Comparison of ENCODE assay signal across 8 cellular contexts in the genomic region with DNA sequence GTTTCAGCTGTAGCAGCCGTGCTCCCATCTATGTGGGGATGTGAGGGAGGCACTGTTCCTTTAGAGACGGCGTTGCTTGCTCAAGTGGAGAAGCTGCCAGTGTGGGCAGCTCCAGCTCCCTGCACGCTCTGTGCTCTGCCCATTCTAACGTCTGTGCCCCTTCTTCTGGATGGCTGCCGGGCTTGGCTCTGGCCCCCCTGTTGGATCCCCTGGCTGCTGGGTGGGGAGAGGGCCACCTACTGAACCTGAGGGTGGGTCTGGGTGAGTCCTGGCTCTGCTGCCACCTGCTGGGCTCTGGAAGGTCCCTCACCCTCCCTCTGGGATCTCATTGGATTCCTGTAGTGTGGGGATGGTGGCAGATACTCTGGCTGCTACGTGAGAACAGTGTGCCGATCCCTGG. TPM values are rescaled to one million over a fixed set of nuclear protein-coding genes. Genes with fewer than 3 reads are reported as not detected.
A peak's percentile ranks its signal among the peaks of the same experiment; 100 is the strongest.
DNase-seq lines count a peak whose midpoint lies in the region; ATAC-seq, FAIRE-seq and TF ChIP-seq lines count a peak whose summit lies in the region.

No MANE protein-coding gene starts in this region.

- no peaks in the 10 kb centered on the region for H3K9me3 Mint-ChIP-seq in naive B cell

- H3K79me1 ChIP-seq in H1 (ENCODE audit: low read depth, low read length) = peaks cover 6% of the 10 kb centered on the region; the same call in 1 of the 2 replicates

- FAIRE-seq in H1 (lab: Jason Lieb, UNC) = no peak

- 0 out of 2 replicates have a peak, but pooled peaks cover 4% of the 10 kb centered on the region for H4K20me1 ChIP-seq in MM.1S (ENCODE audit: insufficient read depth, low read length)
- H4K20me1 ChIP-seq in H1 (replicated peaks in 1 of 2; ENCODE audit: control insufficient read depth in 1 of 2, insufficient read depth in 2 of 2, low read length in 2 of 2) = peaks cover 9 to 15% of the 10 kb centered on the region in 2 experiments

- no peak overlapping the region for H4K5ac ChIP-seq in H1 (ENCODE audit: insufficient read length, low read depth, low read length)

- H3K18ac ChIP-seq in H1 (ENCODE audit: extremely low read depth, low read length) = no peak overlapping the region

- H3K23me2 ChIP-seq in H1 (ENCODE audit: low read depth, low read length) = peaks cover 5% of the 10 kb centered on the region; the same call in 1 of the 2 replicates

- H2AFZ ChIP-seq in MM.1S (ENCODE audit: low read length) = no peak overlapping the region
- H2AFZ ChIP-seq in H1 (ENCODE audit: low read length) = no peak overlapping the region

- no peaks in the 10 kb centered on the region for H3K36me3 ChIP-seq in MM.1S (replicated peaks; ENCODE audit: insufficient read depth, low read length)
- H3K36me3 ChIP-seq in H1 (ENCODE audit: control insufficient read depth in 2 of 4, insufficient read depth in 4 of 4, low read length in 3 of 4) = no peaks in the 10 kb centered on the region
- H3K36me3 ChIP-seq in vagina = peaks cover 0 to 4% of the 10 kb centered on the region in 2 donors

- H3K9me2 ChIP-seq in MM.1S (replicated peaks; ENCODE audit: insufficient read depth, low read length) = no peaks in the 10 kb centered on the region

- H2AK5ac ChIP-seq in H1 (ENCODE audit: low read depth, low read length) = no peak overlapping the region

- H3K4ac ChIP-seq in H1 (replicated peaks; ENCODE audit: insufficient read length, low read depth, low read length) = no peak overlapping the region

- POLR2A ChIA-PET in H1 (lab: Charles Lee; ENCODE audit: partially characterized antibody) = no interaction called here

- no peak overlapping the region for H3K9ac ChIP-seq in MM.1S (ENCODE audit: low read length)
- H3K9ac ChIP-seq in H1 (replicated peaks in 1 of 4; ENCODE audit: extremely low read depth in 1 of 4, low read depth in 3 of 4, low read length in 3 of 4) = no peak overlapping the region

- no peak overlapping the region for H3K23ac ChIP-seq in H1 (ENCODE audit: insufficient read length)

- H2BK20ac ChIP-seq in H1 (ENCODE audit: low read length) = no peak overlapping the region

- peak; percentile 42 for DNase-seq in NCI-H2227 (lab: John Stamatoyannopoulos, UW; ENCODE audit: unreplicated experiment)
- no peak for DNase-seq in NCI-H2227 treated with DMSO at 0.1 percent for 48 hours (lab: John Stamatoyannopoulos, UW)
- DNase-seq in MM.1S = peak; percentile 37
- peak; percentile 30 to 49 for DNase-seq in activated CD4-positive, alpha-beta T cell treated with anti-CD3 and anti-CD28 coated beads for 4 hours
- no peak for DNase-seq in H1 (ENCODE audit: low read depth in 1 of 2, low spot score in 2 of 2)
- peak; percentile 53 for DNase-seq in naive B cell
- no peak for DNase-seq in vagina (ENCODE audit: extremely low spot score in 2 of 2)

- TF ChIP-seq EP300 in H1 (IDR thresholded peaks at IDR 0.05; ENCODE audit: borderline replicate concordance in 1 of 2, low read depth in 2 of 2, low read length in 2 of 2) = no peak

- TF ChIP-seq CTCF in MM.1S (IDR thresholded peaks at IDR 0.05; ENCODE audit: low read length) (peak; percentile 75), H1 (IDR thresholded peaks at IDR 0.05; ENCODE audit: control extremely low read depth in 1 of 3, insufficient read depth in 1 of 3, low read depth in 1 of 3, low read length in 3 of 3) (peak in 2 of 3 experiments; percentile 48 to 57; a peak in 3 of 4 replicates), vagina (IDR thresholded peaks at IDR 0.05) (peak in 2 of 3 experiments; percentile 11 to 50)

- H3K4me1 Mint-ChIP-seq in naive B cell = peaks cover 44 to 64% (median 48%) of the 10 kb centered on the region in 3 donors

- peak overlapping the region in 5 of 6 donors; percentile 49 to 95 (median 90) for H3K27ac Mint-ChIP-seq in naive B cell

- no peaks in the 10 kb centered on the region for H3K9me3 ChIP-seq in MM.1S (replicated peaks; ENCODE audit: insufficient read depth, low read length)
- no peaks in the 10 kb centered on the region for H3K9me3 ChIP-seq in H1 (ENCODE audit: insufficient read depth in 2 of 2, low read depth in 1 of 2, low read length in 1 of 2)
- no peaks in the 10 kb centered on the region for H3K9me3 ChIP-seq in vagina

- H3K14ac ChIP-seq in H1 (ENCODE audit: insufficient read length) = no peak overlapping the region

- H2BK120ac ChIP-seq in H1 (replicated peaks; ENCODE audit: low read depth, low read length) = no peak overlapping the region

- H3K79me2 ChIP-seq in MM.1S (ENCODE audit: low read length) (peaks cover 86% of the 10 kb centered on the region), H1 (ENCODE audit: control insufficient read depth in 1 of 2, insufficient read depth in 2 of 2, low read length in 2 of 2) (peaks cover 0 to 6% of the 10 kb centered on the region in 2 experiments; a peak in 1 of 4 replicates)

- H2BK5ac ChIP-seq in H1 (ENCODE audit: low read depth, low read length) = no peak overlapping the region

- no peak overlapping the region for H3K56ac ChIP-seq in H1 (replicated peaks; ENCODE audit: insufficient read length, low read depth, low read length)

- H3K27ac ChIP-seq in MM.1S (ENCODE audit: low read length) = no peak overlapping the region
- no peak overlapping the region for H3K27ac ChIP-seq in H1 (ENCODE audit: low read depth, low read length)
- no peak overlapping the region for H3K27ac ChIP-seq in vagina

- H3F3A ChIP-seq in MM.1S (ENCODE audit: insufficient read depth, low read length) = no peaks in the 10 kb centered on the region

- H3K4me2 ChIP-seq in MM.1S (ENCODE audit: low read depth, low read length) (no peak overlapping the region), H1 (ENCODE audit: insufficient read depth in 1 of 2, low read depth in 2 of 2, low read length in 2 of 2) (no peak overlapping the region)

- no peak overlapping the region for H4K91ac ChIP-seq in H1 (replicated peaks; ENCODE audit: insufficient read length, low read length)

- peak; percentile 30 to 46; a peak in 3 of 4 replicates for TF ChIP-seq RAD21 in H1 (IDR thresholded peaks at IDR 0.05 in 1 of 2, conservative IDR thresholded peaks at IDR 0.05 in 1 of 2; ENCODE audit: low read depth in 2 of 2, low read length in 2 of 2)

- no peak for TF ChIP-seq POLR2A in H1 (IDR thresholded peaks at IDR 0.05; ENCODE audit: control extremely low read depth in 1 of 2, low read depth in 2 of 2, low read length in 2 of 2)
- no peak for TF ChIP-seq POLR2A in vagina (IDR thresholded peaks at IDR 0.05)

- H3K4me1 ChIP-seq in MM.1S (ENCODE audit: low read length) (peaks cover 5% of the 10 kb centered on the region; the same call in 1 of the 2 replicates), H1 (replicated peaks in 1 of 4; ENCODE audit: control insufficient read depth in 3 of 4, insufficient read depth in 4 of 4, low read length in 3 of 4) (peaks cover 0 to 13% (median 4%) of the 10 kb centered on the region in 4 experiments; a peak in 5 of 7 replicates), vagina (peaks cover 56% of the 10 kb centered on the region)

- no peaks in the 10 kb centered on the region for H3K27me3 ChIP-seq in MM.1S (replicated peaks; ENCODE audit: insufficient read depth, low read length)
- no peaks in the 10 kb centered on the region for H3K27me3 ChIP-seq in H1 (replicated peaks in 1 of 4; ENCODE audit: control insufficient read depth in 3 of 4, extremely low read depth in 1 of 4, insufficient read depth in 3 of 4, low read length in 3 of 4)
- H3K27me3 ChIP-seq in vagina = no peaks in the 10 kb centered on the region

- CTCF ChIA-PET in H1 (lab: Charles Lee; ENCODE audit: partially characterized antibody) = interaction anchor here (0.9 to 2.2 kb wide), 9 partner anchors 9 to 206 kb away, joined by 3 to 7 read pairs (median 5); no protein-coding TSS in a partner anchor

- ATAC-seq in naive B cell (ENCODE audit: low read depth in 2 of 2) (peak; percentile 57 to 59), HG02973 (IDR thresholded peaks at IDR 0.05; ENCODE audit: unreplicated experiment) (no peak)

- no peak overlapping the region for H2BK12ac ChIP-seq in H1 (ENCODE audit: low read depth, low read length)

- H2BK15ac ChIP-seq in H1 (ENCODE audit: low read length) = no peak overlapping the region

- no peak overlapping the region; the same call in 1 of the 2 replicates for H4K8ac ChIP-seq in H1 (ENCODE audit: extremely low read depth, insufficient read depth, low read length)

- peak overlapping the region; percentile 20 to 72 (median 56) for H3K4me3 Mint-ChIP-seq in naive B cell

- no peak overlapping the region for H3K4me3 ChIP-seq in MM.1S (ENCODE audit: low read length)
- no peak overlapping the region for H3K4me3 ChIP-seq in H1 (ENCODE audit: extremely low read depth in 1 of 4, insufficient read depth in 2 of 4, low read depth in 3 of 4, low read length in 4 of 4)
- no peak overlapping the region for H3K4me3 ChIP-seq in vagina

- WGBS in H1 (ENCODE audit: extremely low coverage in 1 of 2, insufficient coverage in 1 of 2, insufficient read length in 1 of 2, insufficient replicate concordance in 2 of 2, low coverage in 1 of 2, low lambda C conversion rate in 2 of 2, missing lambda C conversion rate in 1 of 2), 2 experiments = 92% methylated on average over 8 of the region's 8 CpGs; no CpG with 5 or more reads in 1 of the 2 experiments

- H3K36me3 Mint-ChIP-seq in naive B cell = peaks cover 0 to 12% of the 10 kb centered on the region in 2 donors

- intact Hi-C loops in vagina (cut with DNase I) = no loop called here

- H3K27me3 Mint-ChIP-seq in naive B cell = no peaks in the 10 kb centered on the region

RNA-seq across cellular contexts. Expression of gene PFKL, which starts 5.0 kb away (rescaled TPM):
- 76.7 and 82.3 TPM in 2 replicates for total RNA-seq in H1 (2021; fragmentation: NEBNext Ultra II Directional; extraction: Animal tissue kit (Norgen Biotek cat#: 25700))
- 80.2 and 106 TPM in 2 replicates for polyA plus RNA-seq in H1 (2011; rRNA removed)
- polyA plus RNA-seq in H1 (2011; cell fraction: cytosol; rRNA removed) = 87.2 TPM
- polyA plus RNA-seq in H1 (2011; cell fraction: nucleus; rRNA removed) = 210 TPM
- polyA plus RNA-seq in H1 (2012, experiment 1 of 2) = 40.8 to 95.9 TPM (median 88.0 TPM) in 4 replicates
- polyA plus RNA-seq in H1 (2012, experiment 2 of 2) = 60.1 TPM
- polyA plus RNA-seq in H1 (2013, experiment 1 of 2) = 42.3 TPM
- polyA plus RNA-seq in H1 (2013, experiment 2 of 2) = 40.2 TPM
- 32.1 and 43.0 TPM in 2 replicates for polyA minus RNA-seq in H1 (2011; rRNA and poly(A)+ RNA removed)
- polyA minus RNA-seq in H1 (2011; cell fraction: cytosol; rRNA and poly(A)+ RNA removed) = 45.9 TPM
- 49.0 TPM for polyA minus RNA-seq in H1 (2011; cell fraction: nucleus; rRNA and poly(A)+ RNA removed)
- polyA plus RNA-seq in naive B cell (ENCODE audit: low read depth in 6 of 6) = 100 to 1,000 TPM; 165 to 210 (median 189) TPM
- 79.1 TPM for total RNA-seq in vagina

RNA-seq across cellular contexts. Expression of gene AIRE, which starts 19.2 kb away (rescaled TPM):
- total RNA-seq in H1 (2021; fragmentation: NEBNext Ultra II Directional; extraction: Animal tissue kit (Norgen Biotek cat#: 25700)) = 0.10 TPM in 1 of 2 replicates, not detected in the other
- polyA plus RNA-seq in H1 (2011; rRNA removed) = 0.09 and 0.20 TPM in 2 replicates
- 0.10 TPM for polyA plus RNA-seq in H1 (2011; cell fraction: cytosol; rRNA removed)
- 1.0 TPM for polyA plus RNA-seq in H1 (2011; cell fraction: nucleus; rRNA removed)
- 0.16 to 0.23 TPM (median 0.20 TPM) in 3 of 4 replicates, not detected in the other for polyA plus RNA-seq in H1 (2012, experiment 1 of 2)
- polyA plus RNA-seq in H1 (2012, experiment 2 of 2) = 0.09 TPM
- polyA plus RNA-seq in H1 (2013, experiment 1 of 2) = 0.02 TPM
- polyA plus RNA-seq in H1 (2013, experiment 2 of 2) = not detected
- polyA minus RNA-seq in H1 (2011; rRNA and poly(A)+ RNA removed) = 0.06 and 0.10 TPM in 2 replicates
- not detected for polyA minus RNA-seq in H1 (2011; cell fraction: cytosol; rRNA and poly(A)+ RNA removed)
- polyA minus RNA-seq in H1 (2011; cell fraction: nucleus; rRNA and poly(A)+ RNA removed) = 0.30 TPM
- 1 to 10 TPM in 2 of 6 donors, under 1 TPM in 4; 0.34 to 1.7 (median 0.77) TPM for polyA plus RNA-seq in naive B cell (ENCODE audit: low read depth in 6 of 6)
- total RNA-seq in vagina = 0.25 TPM

RNA-seq across cellular contexts. Expression of gene CFAP410, which starts 34.3 kb away (rescaled TPM):
- total RNA-seq in H1 (2021; fragmentation: NEBNext Ultra II Directional; extraction: Animal tissue kit (Norgen Biotek cat#: 25700)) = 10.6 and 11.6 TPM in 2 replicates
- 12.0 and 20.5 TPM in 2 replicates for polyA plus RNA-seq in H1 (2011; rRNA removed)
- 14.8 TPM for polyA plus RNA-seq in H1 (2011; cell fraction: cytosol; rRNA removed)
- polyA plus RNA-seq in H1 (2011; cell fraction: nucleus; rRNA removed) = 59.6 TPM
- 6.5 to 11.7 TPM (median 11.0 TPM) in 4 replicates for polyA plus RNA-seq in H1 (2012, experiment 1 of 2)
- polyA plus RNA-seq in H1 (2012, experiment 2 of 2) = 5.2 TPM
- 9.3 TPM for polyA plus RNA-seq in H1 (2013, experiment 1 of 2)
- 7.4 TPM for polyA plus RNA-seq in H1 (2013, experiment 2 of 2)
- polyA minus RNA-seq in H1 (2011; rRNA and poly(A)+ RNA removed) = 2.4 and 2.6 TPM in 2 replicates
- polyA minus RNA-seq in H1 (2011; cell fraction: cytosol; rRNA and poly(A)+ RNA removed) = 4.1 TPM
- 7.8 TPM for polyA minus RNA-seq in H1 (2011; cell fraction: nucleus; rRNA and poly(A)+ RNA removed)
- polyA plus RNA-seq in naive B cell (ENCODE audit: low read depth in 6 of 6) = 10 to 100 TPM; 28.1 to 44.6 (median 35.1) TPM
- total RNA-seq in vagina = 24.3 TPM

RNA-seq across cellular contexts. Expression of gene DNMT3L, which starts 43.1 kb away (rescaled TPM):
- not detected in 2 replicates for total RNA-seq in H1 (2021; fragmentation: NEBNext Ultra II Directional; extraction: Animal tissue kit (Norgen Biotek cat#: 25700))
- 0.06 and 0.30 TPM in 2 replicates for polyA plus RNA-seq in H1 (2011; rRNA removed)
- 0.05 TPM for polyA plus RNA-seq in H1 (2011; cell fraction: cytosol; rRNA removed)
- polyA plus RNA-seq in H1 (2011; cell fraction: nucleus; rRNA removed) = 0.13 TPM
- not detected in 4 replicates for polyA plus RNA-seq in H1 (2012, experiment 1 of 2)
- polyA plus RNA-seq in H1 (2012, experiment 2 of 2) = not detected
- polyA plus RNA-seq in H1 (2013, experiment 1 of 2) = 0.12 TPM
- 0.09 TPM for polyA plus RNA-seq in H1 (2013, experiment 2 of 2)
- polyA minus RNA-seq in H1 (2011; rRNA and poly(A)+ RNA removed) = 0.28 TPM in 1 of 2 replicates, not detected in the other
- not detected for polyA minus RNA-seq in H1 (2011; cell fraction: cytosol; rRNA and poly(A)+ RNA removed)
- polyA minus RNA-seq in H1 (2011; cell fraction: nucleus; rRNA and poly(A)+ RNA removed) = not detected
- polyA plus RNA-seq in naive B cell (ENCODE audit: low read depth in 6 of 6) = not detected
- not detected for total RNA-seq in vagina

RNA-seq across cellular contexts. Expression of gene TRPM2, which starts 48.6 kb away (rescaled TPM):
- 0.28 and 0.36 TPM in 2 replicates for total RNA-seq in H1 (2021; fragmentation: NEBNext Ultra II Directional; extraction: Animal tissue kit (Norgen Biotek cat#: 25700))
- polyA plus RNA-seq in H1 (2011; rRNA removed) = 0.17 and 0.27 TPM in 2 replicates
- 0.27 TPM for polyA plus RNA-seq in H1 (2011; cell fraction: cytosol; rRNA removed)
- 0.64 TPM for polyA plus RNA-seq in H1 (2011; cell fraction: nucleus; rRNA removed)
- 0.13 to 0.59 TPM (median 0.25 TPM) in 4 replicates for polyA plus RNA-seq in H1 (2012, experiment 1 of 2)
- polyA plus RNA-seq in H1 (2012, experiment 2 of 2) = 0.10 TPM
- polyA plus RNA-seq in H1 (2013, experiment 1 of 2) = 0.30 TPM
- polyA plus RNA-seq in H1 (2013, experiment 2 of 2) = 0.15 TPM
- 0.17 and 0.22 TPM in 2 replicates for polyA minus RNA-seq in H1 (2011; rRNA and poly(A)+ RNA removed)
- polyA minus RNA-seq in H1 (2011; cell fraction: cytosol; rRNA and poly(A)+ RNA removed) = 1.5 TPM
- 1.2 TPM for polyA minus RNA-seq in H1 (2011; cell fraction: nucleus; rRNA and poly(A)+ RNA removed)
- 1 to 10 TPM in 5 of 6 donors, under 1 TPM in 1; 0.48 to 4.8 (median 2.6) TPM for polyA plus RNA-seq in naive B cell (ENCODE audit: low read depth in 6 of 6)
- total RNA-seq in vagina = 2.2 TPM

Comparison
In these comparisons a context has a peak if more than half of its experiments do, and no peak if none do; other contexts are left out.
1. DNase-seq: peak in NCI-H2227 (single experiment), MM.1S (single experiment), activated CD4-positive, alpha-beta T cell treated with anti-CD3 and anti-CD28 coated beads for 4 hours (2 of 2) and naive B cell (single experiment); none in NCI-H2227 treated with DMSO at 0.1 percent for 48 hours (single experiment), H1 (0 of 2) and vagina (0 of 2).
2. Peak in every context shown above with its lines, with median percentiles within 50 percentile points of each other: CTCF ChIP-seq.